In the genomic region with DNA sequence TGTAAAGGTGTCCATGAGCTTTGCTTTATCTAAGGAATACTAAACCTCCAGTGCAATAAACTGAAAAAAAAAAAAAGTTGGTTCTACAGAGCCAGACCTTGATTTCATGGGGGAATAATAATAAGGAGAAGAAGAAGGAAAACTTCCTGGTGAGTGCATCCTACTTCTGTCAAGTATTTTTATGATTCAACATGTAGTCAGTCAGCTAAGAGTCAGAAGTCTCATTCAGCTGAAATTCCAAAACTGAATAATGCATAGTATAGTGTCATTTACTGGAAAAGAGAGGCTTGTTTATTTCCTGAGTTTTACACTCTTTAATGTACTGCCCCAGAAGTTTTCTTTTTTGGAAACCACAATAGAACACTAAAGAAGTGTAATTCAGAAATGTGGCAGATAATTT, we compare ENCODE assay signal across 16 cellular contexts.
A peak's percentile ranks its signal among the peaks of the same experiment; 100 is the strongest.
DNase-seq lines count a peak whose midpoint lies in the region; ATAC-seq and TF ChIP-seq lines count a peak whose summit lies in the region.
"Had no signal": no experiment of that assay in that cellular context is flagged by ENCODE, and none has a peak within 500 bp of the region (broad histone marks: within the 10 kb centered on the region; RNA-seq: fewer than 3 reads in every experiment).

No MANE protein-coding gene starts in this region.

- H3K79me2 ChIP-seq in GM23248 (ENCODE audit: insufficient read depth): no peaks in the 10 kb centered on the region

- H3K27me3 ChIP-seq in GM23248 (replicated peaks; ENCODE audit: insufficient read depth): no peaks in the 10 kb centered on the region
- H3K27me3 ChIP-seq: esophagus squamous epithelium had no signal

- no peaks in the 10 kb centered on the region for H3K36me3 Mint-ChIP-seq in activated CD8-positive, alpha-beta memory T cell treated with anti-CD3 and anti-CD28 coated beads, Interleukin-2, amount 10 ng/mL, durations not matched to agents 7 days and 5 days
- H3K36me3 Mint-ChIP-seq: activated naive CD4-positive, alpha-beta T cell treated with anti-CD3 and anti-CD28 coated beads, Interleukin-2, amount 10 ng/mL, durations not matched to agents 7 days and 5 days; WTC11 had no signal

- H4K20me1 ChIP-seq in GM23248 (ENCODE audit: insufficient read depth): no peaks in the 10 kb centered on the region

- H3K4me2 ChIP-seq in GM23248 (ENCODE audit: unreplicated experiment): peak overlapping the region; percentile 85

- H3K9ac ChIP-seq in GM23248: peak overlapping the region; percentile 24

- H3F3A ChIP-seq in GM23248 (ENCODE audit: insufficient read depth): peaks cover 27% of the 10 kb centered on the region

- in situ Hi-C loops in GM23248 (cut with MboI): no loop called here

- no peaks in the 10 kb centered on the region for H3K9me2 ChIP-seq in GM23248 (ENCODE audit: insufficient read depth)

- no peaks in the 10 kb centered on the region for H3K4me1 Mint-ChIP-seq in activated CD8-positive, alpha-beta memory T cell treated with anti-CD3 and anti-CD28 coated beads, Interleukin-2, amount 10 ng/mL, durations not matched to agents 7 days and 5 days
- H3K4me1 Mint-ChIP-seq: activated naive CD4-positive, alpha-beta T cell treated with anti-CD3 and anti-CD28 coated beads, Interleukin-2, amount 10 ng/mL, durations not matched to agents 7 days and 5 days had no signal

- H3K9me3 ChIP-seq in GM23248 (ENCODE audit: low read depth): peaks cover 5% of the 10 kb centered on the region
- H3K9me3 ChIP-seq: esophagus squamous epithelium had no signal

- H3K36me3 ChIP-seq in GM23248 (ENCODE audit: low read depth): no peaks in the 10 kb centered on the region
- H3K36me3 ChIP-seq: esophagus squamous epithelium had no signal

- H3K9me3 Mint-ChIP-seq in activated CD8-positive, alpha-beta memory T cell treated with anti-CD3 and anti-CD28 coated beads, Interleukin-2, amount 10 ng/mL, durations not matched to agents 7 days and 5 days (ENCODE audit: low read depth): no peaks in the 10 kb centered on the region
- H3K9me3 Mint-ChIP-seq: activated naive CD4-positive, alpha-beta T cell treated with anti-CD3 and anti-CD28 coated beads, Interleukin-2, amount 10 ng/mL, durations not matched to agents 7 days and 5 days had no signal

- H3K4me1 ChIP-seq in GM23248 (ENCODE audit: insufficient read depth): peaks cover 24% of the 10 kb centered on the region
- H3K4me1 ChIP-seq: esophagus squamous epithelium had no signal

- H3K4me3 ChIP-seq in GM23248 (peak overlapping the region; percentile 56), fibroblast of the aortic adventitia (ENCODE audit: low read depth, low read length) (no peak overlapping the region)
- H3K4me3 ChIP-seq: esophagus squamous epithelium, GM12878 had no signal

- H2AFZ ChIP-seq in GM23248: no peak overlapping the region

- no peaks in the 10 kb centered on the region for H3K27me3 Mint-ChIP-seq in activated CD8-positive, alpha-beta memory T cell treated with anti-CD3 and anti-CD28 coated beads, Interleukin-2, amount 10 ng/mL, durations not matched to agents 7 days and 5 days
- H3K27me3 Mint-ChIP-seq: activated naive CD4-positive, alpha-beta T cell treated with anti-CD3 and anti-CD28 coated beads, Interleukin-2, amount 10 ng/mL, durations not matched to agents 7 days and 5 days had no signal

- CTCF ChIA-PET in activated CD8-positive, alpha-beta memory T cell treated with anti-CD3 and anti-CD28 coated beads, Interleukin-2, amount 10 ng/mL, durations not matched to agents 7 days and 5 days (lab: Charles Lee): interaction anchor here (0.7 kb wide), 1 partner anchor 332 kb away, joined by 3 read pairs; no protein-coding TSS in a partner anchor

- TF ChIP-seq CTCF in fibroblast of the aortic adventitia (IDR thresholded peaks at IDR 0.05; ENCODE audit: insufficient read depth, low read length): no peak

- no peak overlapping the region for H3K27ac Mint-ChIP-seq in activated CD8-positive, alpha-beta memory T cell treated with anti-CD3 and anti-CD28 coated beads, Interleukin-2, amount 10 ng/mL, durations not matched to agents 7 days and 5 days
- H3K27ac Mint-ChIP-seq: activated naive CD4-positive, alpha-beta T cell treated with anti-CD3 and anti-CD28 coated beads, Interleukin-2, amount 10 ng/mL, durations not matched to agents 7 days and 5 days; WTC11 had no signal

- ATAC-seq in SK-N-SH treated with all-trans-retinoic acid at 6 μM for 48 hours: peak; percentile 83
- ATAC-seq in activated CD8-positive, alpha-beta memory T cell treated with anti-CD3 and anti-CD28 coated beads, Interleukin-2, amount 10 ng/mL, durations not matched to agents 7 days and 5 days: no peak
- ATAC-seq in GM19395 (IDR thresholded peaks at IDR 0.05; ENCODE audit: unreplicated experiment): no peak
- ATAC-seq: GM12878 had no signal

- peak; percentile 67 for DNase-seq in A172 (ENCODE audit: low spot score)
- DNase-seq in GM23248: peak; percentile 78
- DNase-seq in fibroblast of the aortic adventitia (ENCODE audit: low read depth): peak; percentile 57
- no peak for DNase-seq in activated CD8-positive, alpha-beta memory T cell treated with anti-CD3 and anti-CD28 coated beads, Interleukin-2, amount 10 ng/mL, durations not matched to agents 7 days and 5 days
- DNase-seq in NOMO-1 (lab: John Stamatoyannopoulos, UW; ENCODE audit: unreplicated experiment in 2 of 2): no peak
- no peak for DNase-seq in mucosa of gallbladder (ENCODE audit: low spot score)
- DNase-seq: activated naive CD4-positive, alpha-beta T cell treated with anti-CD3 and anti-CD28 coated beads, Interleukin-2, amount 10 ng/mL, durations not matched to agents 7 days and 5 days; AML-193; DMS53; esophagus squamous epithelium; Karpas-422; NCI-H1930 had no signal

- H3K27ac ChIP-seq in GM23248: peak overlapping the region; percentile 65
- H3K27ac ChIP-seq: esophagus squamous epithelium had no signal

- no peak overlapping the region for H3K4me3 Mint-ChIP-seq in activated CD8-positive, alpha-beta memory T cell treated with anti-CD3 and anti-CD28 coated beads, Interleukin-2, amount 10 ng/mL, durations not matched to agents 7 days and 5 days
- H3K4me3 Mint-ChIP-seq: activated naive CD4-positive, alpha-beta T cell treated with anti-CD3 and anti-CD28 coated beads, Interleukin-2, amount 10 ng/mL, durations not matched to agents 7 days and 5 days had no signal

TF ChIP-seq in SK-N-SH treated with all-trans-retinoic acid at 6 μM for 48 hours, 23 proteins besides CTCF, POLR2A, EP300 and RAD21:
- TF ChIP-seq PPARA (CRISPR knock-in tag; IDR thresholded peaks at IDR 0.05; ENCODE audit: borderline replicate concordance): no peak
- TF ChIP-seq ARNTL (CRISPR knock-in tag; IDR thresholded peaks at IDR 0.05; ENCODE audit: borderline replicate concordance, low read depth): no peak
- TF ChIP-seq ZNF70 (CRISPR knock-in tag; IDR thresholded peaks at IDR 0.05): no peak

Comparison
In these comparisons a context has a peak if more than half of its experiments do, and no peak if none do; other contexts are left out.
1. DNase-seq: peak in A172 (single experiment), GM23248 (single experiment) and fibroblast of the aortic adventitia (single experiment); none in activated CD8-positive, alpha-beta memory T cell treated with anti-CD3 and anti-CD28 coated beads, Interleukin-2, amount 10 ng/mL, durations not matched to agents 7 days and 5 days (single experiment), NOMO-1 (0 of 2) and mucosa of gallbladder (single experiment).